ENCODE assay signal across 11 cellular contexts in genomic region chr5:173323799-173324114, GRCh38. TPM values are rescaled to one million over a fixed set of nuclear protein-coding genes. Genes with fewer than 3 reads are reported as not detected.
A peak's percentile ranks its signal among the peaks of the same experiment; 100 is the strongest.
DNase-seq lines count a peak whose midpoint lies in the region; ATAC-seq and TF ChIP-seq lines count a peak whose summit lies in the region.
"Had no signal": no experiment of that assay in that cellular context is flagged by ENCODE, and none has a peak within 500 bp of the region (broad histone marks: within the 10 kb centered on the region; RNA-seq: fewer than 3 reads in every experiment).

No MANE protein-coding gene starts in this region.

- peak overlapping the region; percentile 52 for H3K27ac Mint-ChIP-seq in activated CD4-positive, alpha-beta T cell treated with anti-CD3 and anti-CD28 coated beads, Interleukin-2, amount 10 ng/mL, durations not matched to agents 7 days and 5 days
- no peak overlapping the region for H3K27ac Mint-ChIP-seq in activated CD4-positive, alpha-beta T cell treated with anti-CD3 and anti-CD28 coated beads for 36 hours
- H3K27ac Mint-ChIP-seq in activated naive CD8-positive, alpha-beta T cell treated with anti-CD3 and anti-CD28 coated beads for 36 hours: no peak overlapping the region
- H3K27ac Mint-ChIP-seq: memory B cell had no signal

- H3K9ac ChIP-seq in stomach smooth muscle (ENCODE audit: low read length in 2 of 2): peak overlapping the region; percentile 25 to 42

- H3K36me3 Mint-ChIP-seq in activated CD4-positive, alpha-beta T cell treated with anti-CD3 and anti-CD28 coated beads, Interleukin-2, amount 10 ng/mL, durations not matched to agents 7 days and 5 days (ENCODE audit: low read depth): peaks cover 42% of the 10 kb centered on the region
- peaks cover 90% of the 10 kb centered on the region for H3K36me3 Mint-ChIP-seq in activated CD4-positive, alpha-beta T cell treated with anti-CD3 and anti-CD28 coated beads for 36 hours (ENCODE audit: low read depth)
- peaks cover 86% of the 10 kb centered on the region for H3K36me3 Mint-ChIP-seq in activated naive CD8-positive, alpha-beta T cell treated with anti-CD3 and anti-CD28 coated beads for 36 hours
- H3K36me3 Mint-ChIP-seq: memory B cell had no signal

- H3K4me3 ChIP-seq in stomach smooth muscle (ENCODE audit: low read length in 2 of 2): peak overlapping the region; percentile 8 to 65
- H3K4me3 ChIP-seq: cardiac muscle cell had no signal

- H3K36me3 ChIP-seq in stomach smooth muscle (ENCODE audit: control insufficient read depth in 2 of 2, insufficient read depth in 2 of 2, low read length in 2 of 2): no peaks in the 10 kb centered on the region

- H3K4me1 Mint-ChIP-seq in activated CD4-positive, alpha-beta T cell treated with anti-CD3 and anti-CD28 coated beads, Interleukin-2, amount 10 ng/mL, durations not matched to agents 7 days and 5 days: peaks cover 40% of the 10 kb centered on the region
- H3K4me1 Mint-ChIP-seq in activated CD4-positive, alpha-beta T cell treated with anti-CD3 and anti-CD28 coated beads for 36 hours: peaks cover 32% of the 10 kb centered on the region
- peaks cover 21% of the 10 kb centered on the region for H3K4me1 Mint-ChIP-seq in activated naive CD8-positive, alpha-beta T cell treated with anti-CD3 and anti-CD28 coated beads for 36 hours

- no peaks in the 10 kb centered on the region for H3K9me3 Mint-ChIP-seq in activated CD4-positive, alpha-beta T cell treated with anti-CD3 and anti-CD28 coated beads, Interleukin-2, amount 10 ng/mL, durations not matched to agents 7 days and 5 days
- no peaks in the 10 kb centered on the region for H3K9me3 Mint-ChIP-seq in activated CD4-positive, alpha-beta T cell treated with anti-CD3 and anti-CD28 coated beads for 36 hours (ENCODE audit: low read depth)
- H3K9me3 Mint-ChIP-seq in activated naive CD8-positive, alpha-beta T cell treated with anti-CD3 and anti-CD28 coated beads for 36 hours: peaks cover 2% of the 10 kb centered on the region
- H3K9me3 Mint-ChIP-seq: memory B cell had no signal

- CTCF ChIA-PET in activated CD4-positive, alpha-beta T cell treated with anti-CD3 and anti-CD28 coated beads, Interleukin-2, amount 10 ng/mL, durations not matched to agents 7 days and 5 days (lab: Charles Lee): no interaction called here
- CTCF ChIA-PET in activated CD4-positive, alpha-beta T cell treated with anti-CD3 and anti-CD28 coated beads for 36 hours (lab: Charles Lee): no interaction called here

- TF ChIP-seq CTCF in GM13977 (IDR thresholded peaks at IDR 0.05; ENCODE audit: extremely low read depth, insufficient read depth, missing control alignments): no peak

- H3K27ac ChIP-seq in stomach smooth muscle (ENCODE audit: low read length): peak overlapping the region; percentile 58
- H3K27ac ChIP-seq: cardiac muscle cell had no signal

- in situ Hi-C loops in GM13977 (cut with MboI; ENCODE audit: low pct_unique_long_range_greater_than_20kb, low sequenced_read_pairs, unreplicated experiment): no loop called here

- H3K4me3 Mint-ChIP-seq in activated CD4-positive, alpha-beta T cell treated with anti-CD3 and anti-CD28 coated beads, Interleukin-2, amount 10 ng/mL, durations not matched to agents 7 days and 5 days: no peak overlapping the region
- no peak overlapping the region for H3K4me3 Mint-ChIP-seq in activated CD4-positive, alpha-beta T cell treated with anti-CD3 and anti-CD28 coated beads for 36 hours
- H3K4me3 Mint-ChIP-seq in activated naive CD8-positive, alpha-beta T cell treated with anti-CD3 and anti-CD28 coated beads for 36 hours: peak overlapping the region; percentile 99
- H3K4me3 Mint-ChIP-seq: memory B cell had no signal

- peaks cover 18% of the 10 kb centered on the region for H3K27me3 Mint-ChIP-seq in activated CD4-positive, alpha-beta T cell treated with anti-CD3 and anti-CD28 coated beads, Interleukin-2, amount 10 ng/mL, durations not matched to agents 7 days and 5 days
- peaks cover 46% of the 10 kb centered on the region for H3K27me3 Mint-ChIP-seq in activated CD4-positive, alpha-beta T cell treated with anti-CD3 and anti-CD28 coated beads for 36 hours
- peaks cover 67% of the 10 kb centered on the region for H3K27me3 Mint-ChIP-seq in activated naive CD8-positive, alpha-beta T cell treated with anti-CD3 and anti-CD28 coated beads for 36 hours

- DNase-seq in activated CD4-positive, alpha-beta T cell treated with anti-CD3 and anti-CD28 coated beads, Interleukin-2, amount 10 ng/mL, durations not matched to agents 7 days and 5 days: no peak
- DNase-seq in activated CD4-positive, alpha-beta T cell treated with anti-CD3 and anti-CD28 coated beads for 36 hours: no peak
- DNase-seq in activated naive CD8-positive, alpha-beta T cell treated with anti-CD3 and anti-CD28 coated beads for 36 hours: no peak
- DNase-seq in iris pigment epithelial cell (ENCODE audit: low read depth) (peak; percentile 43), GM13977 (ENCODE audit: low spot score) (no peak), Ammon's horn (ENCODE audit: low spot score) (no peak), amniotic stem cell (lab: John Stamatoyannopoulos, UW) (no peak)
- DNase-seq: NCI-H1436 treated with DMSO at 0.1 percent for 48 hours had no signal

- intact Hi-C loops in activated CD4-positive, alpha-beta T cell treated with anti-CD3 and anti-CD28 coated beads for 36 hours (cut with DNase I, micrococcal nuclease): no loop called here

- H3K27me3 ChIP-seq in stomach smooth muscle (ENCODE audit: control insufficient read depth in 1 of 2, insufficient read depth in 2 of 2, low read length in 2 of 2): peaks cover 5 to 13% of the 10 kb centered on the region in 2 donors
- H3K27me3 ChIP-seq: cardiac muscle cell had no signal

- H3K9me3 ChIP-seq in stomach smooth muscle (ENCODE audit: control insufficient read depth in 2 of 2, low read length in 2 of 2): no peaks in the 10 kb centered on the region

- POLR2A ChIA-PET in activated CD4-positive, alpha-beta T cell treated with anti-CD3 and anti-CD28 coated beads, Interleukin-2, amount 10 ng/mL, durations not matched to agents 7 days and 5 days (lab: Charles Lee): no interaction called here
- POLR2A ChIA-PET in activated CD4-positive, alpha-beta T cell treated with anti-CD3 and anti-CD28 coated beads for 36 hours (lab: Charles Lee): no interaction called here

- peaks cover 69% of the 10 kb centered on the region for H3K4me1 ChIP-seq in stomach smooth muscle (ENCODE audit: control insufficient read depth, insufficient read depth, low read length)

- ATAC-seq in activated CD4-positive, alpha-beta T cell treated with anti-CD3 and anti-CD28 coated beads for 36 hours: no peak

RNA-seq across cellular contexts. Expression of gene STC2, which starts 4.5 kb away (rescaled TPM):
- 10 to 100 TPM in 1 of 2 experiments, 1 to 10 TPM in 1; 8.9 to 11.7 TPM for total RNA-seq in activated CD4-positive, alpha-beta T cell treated with anti-CD3 and anti-CD28 coated beads, Interleukin-2, amount 10 ng/mL, durations not matched to agents 7 days and 5 days
- total RNA-seq in activated CD4-positive, alpha-beta T cell treated with anti-CD3 and anti-CD28 coated beads for 36 hours: 10 to 100 TPM; 31.5 to 49.6 TPM
- total RNA-seq in activated naive CD8-positive, alpha-beta T cell treated with anti-CD3 and anti-CD28 coated beads for 36 hours: 10 to 100 TPM; 41.1 to 41.2 TPM
